ENCODE assay signal across 16 cellular contexts in the genomic region with DNA sequence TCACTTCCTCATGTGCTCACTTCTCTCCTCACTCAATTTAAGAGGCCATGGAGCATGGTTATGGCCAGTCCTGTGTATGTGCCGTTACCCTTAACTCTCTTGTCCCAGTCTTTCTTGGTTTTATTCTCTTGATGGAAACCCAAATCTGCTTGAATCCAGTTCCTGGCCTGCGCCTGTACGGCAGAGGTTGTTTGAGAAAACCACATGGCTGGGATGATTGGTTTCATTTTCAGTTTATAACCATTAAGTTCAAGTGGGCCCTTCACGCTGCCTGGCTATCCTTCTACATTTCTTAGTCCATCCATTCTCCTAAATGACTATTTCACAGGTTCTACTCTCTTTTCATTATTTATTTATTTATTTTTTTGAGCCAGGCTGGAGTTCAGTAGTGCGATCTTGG. TPM values are rescaled to one million over a fixed set of nuclear protein-coding genes. Genes with fewer than 3 reads are reported as not detected.
DNase-seq lines count a peak whose midpoint lies in the region; ATAC-seq and TF ChIP-seq lines count a peak whose summit lies in the region.
"Had no signal": no experiment of that assay in that cellular context is flagged by ENCODE, and none has a peak within 500 bp of the region (broad histone marks: within the 10 kb centered on the region; RNA-seq: fewer than 3 reads in every experiment).

No MANE protein-coding gene starts in this region.

- TF ChIP-seq CTCF in Calu3 (IDR thresholded peaks at IDR 0.05; ENCODE audit: unreplicated experiment) (no peak), endothelial cell (IDR thresholded peaks at IDR 0.05; ENCODE audit: unreplicated experiment) (no peak)

- no peak overlapping the region for H3K27ac Mint-ChIP-seq in Calu3 (ENCODE audit: unreplicated experiment)
- no peak overlapping the region for H3K27ac Mint-ChIP-seq in activated T-helper 2 cell treated with anti-CD3 and anti-CD28 coated beads, Interferon-gamma antibody, Interleukin-2, Interleukin-4, amounts not matched to agents 10 μg/mL and 5 μg/mL and 100 μg/mL, durations not matched to agents 14 hours and 24 hours and 36 hours
- H3K27ac Mint-ChIP-seq in naive thymus-derived CD8-positive, alpha-beta T cell, result peak overlapping the region in 9 of 10 donors; percentile 65 to 95 (median 91)
- H3K27ac Mint-ChIP-seq in endothelial cell (ENCODE audit: unreplicated experiment), result no peak overlapping the region

- H3K9me3 Mint-ChIP-seq in Calu3 (ENCODE audit: low read depth, unreplicated experiment) (peaks cover 12% of the 10 kb centered on the region), endothelial cell (ENCODE audit: unreplicated experiment) (no peaks in the 10 kb centered on the region)
- peaks cover 47% of the 10 kb centered on the region for H3K9me3 Mint-ChIP-seq in activated T-helper 2 cell treated with anti-CD3 and anti-CD28 coated beads, Interferon-gamma antibody, Interleukin-2, Interleukin-4, amounts not matched to agents 10 μg/mL and 5 μg/mL and 100 μg/mL, durations not matched to agents 14 hours and 24 hours and 36 hours
- H3K9me3 Mint-ChIP-seq in naive thymus-derived CD8-positive, alpha-beta T cell, result peaks cover 0 to 32% (median 3%) of the 10 kb centered on the region in 9 donors

- CTCF ChIA-PET in Calu3 (lab: Charles Lee), result no interaction called here

- peak; percentile 15 for DNase-seq in DMS53 (lab: John Stamatoyannopoulos, UW)
- DNase-seq in DMS53 treated with DMSO at 0.1 percent for 48 hours (lab: John Stamatoyannopoulos, UW; ENCODE audit: unreplicated experiment), result no peak
- DNase-seq in Calu3, result no peak
- no peak for DNase-seq in activated T-helper 2 cell treated with anti-CD3 and anti-CD28 coated beads, Interferon-gamma antibody, Interleukin-2, Interleukin-4, amounts not matched to agents 10 μg/mL and 5 μg/mL and 100 μg/mL, durations not matched to agents 14 hours and 24 hours and 36 hours (ENCODE audit: low spot score)
- no peak for DNase-seq in naive thymus-derived CD8-positive, alpha-beta T cell
- no peak for DNase-seq in endothelial cell (ENCODE audit: low spot score)
- no peak for DNase-seq in NCI-H2107 (lab: John Stamatoyannopoulos, UW)
- DNase-seq: activated CD8-positive, alpha-beta memory T cell treated with anti-CD3 and anti-CD28 coated beads for 24 hours; C1 segment of cervical spinal cord; caudate nucleus; EL; foreskin keratinocyte; GOT3; NCI-H510A treated with DMSO at 0.1 percent for 48 hours had no signal

- H3K4me1 Mint-ChIP-seq in Calu3 (ENCODE audit: low read depth, unreplicated experiment), result peaks cover 8% of the 10 kb centered on the region
- peaks cover 22% of the 10 kb centered on the region for H3K4me1 Mint-ChIP-seq in activated T-helper 2 cell treated with anti-CD3 and anti-CD28 coated beads, Interferon-gamma antibody, Interleukin-2, Interleukin-4, amounts not matched to agents 10 μg/mL and 5 μg/mL and 100 μg/mL, durations not matched to agents 14 hours and 24 hours and 36 hours (ENCODE audit: low read depth)
- peaks cover 16 to 51% (median 47%) of the 10 kb centered on the region in 4 donors for H3K4me1 Mint-ChIP-seq in naive thymus-derived CD8-positive, alpha-beta T cell
- H3K4me1 Mint-ChIP-seq in endothelial cell (ENCODE audit: unreplicated experiment), result peaks cover 3% of the 10 kb centered on the region

- H3K27me3 Mint-ChIP-seq in Calu3 (ENCODE audit: unreplicated experiment) (no peaks in the 10 kb centered on the region), endothelial cell (ENCODE audit: unreplicated experiment) (peaks cover 7% of the 10 kb centered on the region)
- H3K27me3 Mint-ChIP-seq in activated T-helper 2 cell treated with anti-CD3 and anti-CD28 coated beads, Interferon-gamma antibody, Interleukin-2, Interleukin-4, amounts not matched to agents 10 μg/mL and 5 μg/mL and 100 μg/mL, durations not matched to agents 14 hours and 24 hours and 36 hours (ENCODE audit: low read depth), result no peaks in the 10 kb centered on the region
- H3K27me3 Mint-ChIP-seq in naive thymus-derived CD8-positive, alpha-beta T cell, result no peaks in the 10 kb centered on the region

- H3K4me3 Mint-ChIP-seq in Calu3 (ENCODE audit: low read depth, unreplicated experiment) (peak overlapping the region; percentile 87), endothelial cell (ENCODE audit: unreplicated experiment) (no peak overlapping the region)
- peak overlapping the region; percentile 13 for H3K4me3 Mint-ChIP-seq in activated T-helper 2 cell treated with anti-CD3 and anti-CD28 coated beads, Interferon-gamma antibody, Interleukin-2, Interleukin-4, amounts not matched to agents 10 μg/mL and 5 μg/mL and 100 μg/mL, durations not matched to agents 14 hours and 24 hours and 36 hours (ENCODE audit: low read depth)
- peak overlapping the region in 9 of 10 donors; percentile 52 to 93 (median 86) for H3K4me3 Mint-ChIP-seq in naive thymus-derived CD8-positive, alpha-beta T cell

- H3K36me3 Mint-ChIP-seq in Calu3 (ENCODE audit: insufficient read depth, unreplicated experiment) (peaks cover 13% of the 10 kb centered on the region), endothelial cell (ENCODE audit: low read depth, unreplicated experiment) (no peaks in the 10 kb centered on the region)
- H3K36me3 Mint-ChIP-seq in activated T-helper 2 cell treated with anti-CD3 and anti-CD28 coated beads, Interferon-gamma antibody, Interleukin-2, Interleukin-4, amounts not matched to agents 10 μg/mL and 5 μg/mL and 100 μg/mL, durations not matched to agents 14 hours and 24 hours and 36 hours (ENCODE audit: low read depth), result peaks cover 18% of the 10 kb centered on the region
- H3K36me3 Mint-ChIP-seq in naive thymus-derived CD8-positive, alpha-beta T cell, result peaks cover 0 to 2% (median 0%) of the 10 kb centered on the region in 3 donors

- POLR2A ChIA-PET in naive thymus-derived CD8-positive, alpha-beta T cell (lab: Charles Lee), result interaction anchor here (0.6 kb wide), 1 partner anchor 24 kb away, joined by 5 read pairs; no protein-coding TSS in a partner anchor

- ATAC-seq in naive thymus-derived CD8-positive, alpha-beta T cell, result no peak
- no peak for ATAC-seq in GM21423 (IDR thresholded peaks at IDR 0.05; ENCODE audit: unreplicated experiment)
- ATAC-seq: foreskin keratinocyte, left lobe of liver had no signal

- BruUV-seq in Calu3 (replicated peaks; lab: Mats Ljungman, UMichigan), result no TSS peak

- intact Hi-C loops in Calu3 (cut with micrococcal nuclease; ENCODE audit: unreplicated experiment), result no loop called here
- intact Hi-C loops in activated T-helper 2 cell treated with anti-CD3 and anti-CD28 coated beads, Interferon-gamma antibody, Interleukin-2, Interleukin-4, amounts not matched to agents 10 μg/mL and 5 μg/mL and 100 μg/mL, durations not matched to agents 14 hours and 24 hours and 36 hours (cut with micrococcal nuclease), result no loop called here

RNA-seq across cellular contexts. Expression of a gene that starts 1.6 kb away (rescaled TPM):
- 10.8 and 10.9 TPM in 2 replicates for total RNA-seq in Calu3 (2022)
- total RNA-seq in activated T-helper 2 cell treated with anti-CD3 and anti-CD28 coated beads, Interferon-gamma antibody, Interleukin-2, Interleukin-4, amounts not matched to agents 10 μg/mL and 5 μg/mL and 100 μg/mL, durations not matched to agents 14 hours and 24 hours and 36 hours, result 0.66 and 0.97 TPM in 2 replicates
- total RNA-seq in naive thymus-derived CD8-positive, alpha-beta T cell, result 1 to 10 TPM; 4.8 to 6.0 TPM
- polyA plus RNA-seq in naive thymus-derived CD8-positive, alpha-beta T cell, result 1 to 10 TPM in 2 of 3 donors, under 1 TPM in 1; 0.98 to 3.2 (median 1.9) TPM
- 0.90 TPM for total RNA-seq in endothelial cell (ENCODE audit: unreplicated experiment)

RNA-seq across cellular contexts. Expression of a gene that starts 30.2 kb away (rescaled TPM):
- total RNA-seq in Calu3 (2022), result 6.7 and 7.1 TPM in 2 replicates
- total RNA-seq in activated T-helper 2 cell treated with anti-CD3 and anti-CD28 coated beads, Interferon-gamma antibody, Interleukin-2, Interleukin-4, amounts not matched to agents 10 μg/mL and 5 μg/mL and 100 μg/mL, durations not matched to agents 14 hours and 24 hours and 36 hours, result 5.6 and 6.5 TPM in 2 replicates
- total RNA-seq in naive thymus-derived CD8-positive, alpha-beta T cell, result 10 to 100 TPM; 11.7 to 12.6 TPM
- polyA plus RNA-seq in naive thymus-derived CD8-positive, alpha-beta T cell, result 1 to 10 TPM; 4.5 to 6.8 (median 5.9) TPM
- total RNA-seq in endothelial cell (ENCODE audit: unreplicated experiment), result 0.90 TPM

Comparison
In these comparisons a context has a peak if more than half of its experiments do, and no peak if none do; other contexts are left out.
1. H3K27ac Mint-ChIP-seq: peak in naive thymus-derived CD8-positive, alpha-beta T cell (9 of 10); none in Calu3 (single experiment), activated T-helper 2 cell treated with anti-CD3 and anti-CD28 coated beads, Interferon-gamma antibody, Interleukin-2, Interleukin-4, amounts not matched to agents 10 μg/mL and 5 μg/mL and 100 μg/mL, durations not matched to agents 14 hours and 24 hours and 36 hours (single experiment) and endothelial cell (single experiment).